ENCODE assay signal across 1 cellular context in genomic region chr9:127333326-127334064, GRCh38.
TF ChIP-seq lines count a peak whose summit lies in the region.

No MANE protein-coding gene starts in this region.

TF ChIP-seq in HEK293, 187 proteins besides CTCF, POLR2A, EP300 and RAD21 (continued from another document):
- TF ChIP-seq ZNF704 (tag by site-specific recombination; IDR thresholded peaks at IDR 0.05) (no peak), ZNF600 (tag by site-specific recombination; IDR thresholded peaks at IDR 0.05) (no peak), PRDM1 (tag by site-specific recombination; IDR thresholded peaks at IDR 0.05) (no peak), FEZF1 (tag by site-specific recombination; IDR thresholded peaks at IDR 0.05) (no peak), ZNF335 (tag by site-specific recombination; conservative IDR thresholded peaks at IDR 0.05) (0 out of 2 replicates have a peak, but pooled peaks have one; percentile 19), ZNF76 (tag by site-specific recombination; IDR thresholded peaks at IDR 0.05; ENCODE audit: borderline replicate concordance, low read depth) (no peak), ZNF548 (tag by site-specific recombination; IDR thresholded peaks at IDR 0.05) (no peak), ZSCAN30 (tag by site-specific recombination; IDR thresholded peaks at IDR 0.05) (no peak)
TF ChIP-seq in HEK293: peak in this region for 2.
